Comparison of ENCODE assay signal across 1 cellular context in the genomic region with DNA sequence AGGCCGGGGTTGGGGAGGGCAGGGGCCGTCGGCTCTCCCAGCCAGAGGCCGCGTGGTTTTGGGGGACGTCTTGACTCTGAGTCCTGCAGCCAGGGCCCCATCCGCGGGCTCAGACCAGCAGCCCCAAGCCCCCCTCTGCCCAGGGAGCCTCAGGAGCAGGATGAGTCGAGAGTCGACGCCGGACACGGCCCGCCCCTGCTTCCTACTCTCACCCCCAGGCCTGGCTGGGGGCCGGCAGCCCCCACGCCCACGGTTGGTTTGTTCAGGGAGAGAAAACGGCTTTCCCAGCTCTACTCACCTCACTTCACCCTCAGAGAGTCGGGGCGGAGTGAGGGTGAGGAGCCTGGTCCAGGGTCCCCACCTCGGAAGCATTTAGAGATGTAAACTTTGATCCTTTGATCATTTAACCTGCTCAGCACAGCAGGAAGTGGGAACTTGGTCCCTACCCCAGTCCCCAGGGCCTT.
TF ChIP-seq lines count a peak whose summit lies in the region.

No MANE protein-coding gene starts in this region.

TF ChIP-seq in HepG2, 621 proteins besides CTCF, POLR2A, EP300 and RAD21 (continued from another document and continues in another):
- TF ChIP-seq, protein P1, sequence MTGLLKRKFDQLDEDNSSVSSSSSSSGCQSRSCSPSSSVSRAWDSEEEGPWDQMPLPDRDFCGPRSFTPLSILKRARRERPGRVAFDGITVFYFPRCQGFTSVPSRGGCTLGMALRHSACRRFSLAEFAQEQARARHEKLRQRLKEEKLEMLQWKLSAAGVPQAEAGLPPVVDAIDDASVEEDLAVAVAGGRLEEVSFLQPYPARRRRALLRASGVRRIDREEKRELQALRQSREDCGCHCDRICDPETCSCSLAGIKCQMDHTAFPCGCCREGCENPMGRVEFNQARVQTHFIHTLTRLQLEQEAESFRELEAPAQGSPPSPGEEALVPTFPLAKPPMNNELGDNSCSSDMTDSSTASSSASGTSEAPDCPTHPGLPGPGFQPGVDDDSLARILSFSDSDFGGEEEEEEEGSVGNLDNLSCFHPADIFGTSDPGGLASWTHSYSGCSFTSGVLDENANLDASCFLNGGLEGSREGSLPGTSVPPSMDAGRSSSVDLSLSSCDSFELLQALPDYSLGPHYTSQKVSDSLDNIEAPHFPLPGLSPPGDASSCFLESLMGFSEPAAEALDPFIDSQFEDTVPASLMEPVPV (CRISPR knock-in tag; IDR thresholded peaks at IDR 0.05): 0 out of 2 replicates have a peak, but pooled peaks have one; percentile 49
- TF ChIP-seq, protein P2, sequence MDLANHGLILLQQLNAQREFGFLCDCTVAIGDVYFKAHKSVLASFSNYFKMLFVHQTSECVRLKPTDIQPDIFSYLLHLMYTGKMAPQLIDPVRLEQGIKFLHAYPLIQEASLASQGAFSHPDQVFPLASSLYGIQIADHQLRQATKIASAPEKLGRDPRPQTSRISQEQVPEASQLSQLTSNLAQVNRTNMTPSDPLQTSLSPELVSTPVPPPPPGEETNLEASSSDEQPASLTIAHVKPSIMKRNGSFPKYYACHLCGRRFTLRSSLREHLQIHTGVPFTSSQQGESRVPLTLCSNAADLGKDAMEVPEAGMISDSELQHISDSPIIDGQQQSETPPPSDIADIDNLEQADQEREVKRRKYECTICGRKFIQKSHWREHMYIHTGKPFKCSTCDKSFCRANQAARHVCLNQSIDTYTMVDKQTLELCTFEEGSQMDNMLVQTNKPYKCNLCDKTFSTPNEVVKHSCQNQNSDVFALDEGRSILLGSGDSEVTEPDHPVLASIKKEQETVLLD (CRISPR knock-in tag; IDR thresholded peaks at IDR 0.05; ENCODE audit: low read depth): no peak
- TF ChIP-seq RELA (CRISPR knock-in tag; IDR thresholded peaks at IDR 0.05): no peak
- no peak; the same call in 1 of the 2 replicates for TF ChIP-seq ZNF263 (CRISPR knock-in tag; IDR thresholded peaks at IDR 0.05)
- TF ChIP-seq MED8 (CRISPR knock-in tag; IDR thresholded peaks at IDR 0.05; ENCODE audit: insufficient replicate concordance): peak; percentile 47
- no peak for TF ChIP-seq ZNF558 (CRISPR knock-in tag; IDR thresholded peaks at IDR 0.05; ENCODE audit: borderline replicate concordance)
- 0 out of 2 replicates have a peak, but pooled peaks have one; percentile 22 for TF ChIP-seq SRY (CRISPR knock-in tag; IDR thresholded peaks at IDR 0.05)
- no peak for TF ChIP-seq TRIM24 (CRISPR knock-in tag; IDR thresholded peaks at IDR 0.05)
- TF ChIP-seq NAIF1 (CRISPR knock-in tag; IDR thresholded peaks at IDR 0.05; ENCODE audit: borderline replicate concordance): no peak
- TF ChIP-seq NCOR1 (IDR thresholded peaks at IDR 0.05; ENCODE audit: borderline replicate concordance, low read length): no peak
- no peak for TF ChIP-seq SP5 (CRISPR knock-in tag; IDR thresholded peaks at IDR 0.05; ENCODE audit: borderline replicate concordance, low read depth)
- TF ChIP-seq ZNF329 (CRISPR knock-in tag; IDR thresholded peaks at IDR 0.05; ENCODE audit: low read depth): 0 out of 2 replicates have a peak, but pooled peaks have one; percentile 10
- no peak for TF ChIP-seq KDM6A (CRISPR knock-in tag; IDR thresholded peaks at IDR 0.05; ENCODE audit: low read depth)
- TF ChIP-seq, protein P3, sequence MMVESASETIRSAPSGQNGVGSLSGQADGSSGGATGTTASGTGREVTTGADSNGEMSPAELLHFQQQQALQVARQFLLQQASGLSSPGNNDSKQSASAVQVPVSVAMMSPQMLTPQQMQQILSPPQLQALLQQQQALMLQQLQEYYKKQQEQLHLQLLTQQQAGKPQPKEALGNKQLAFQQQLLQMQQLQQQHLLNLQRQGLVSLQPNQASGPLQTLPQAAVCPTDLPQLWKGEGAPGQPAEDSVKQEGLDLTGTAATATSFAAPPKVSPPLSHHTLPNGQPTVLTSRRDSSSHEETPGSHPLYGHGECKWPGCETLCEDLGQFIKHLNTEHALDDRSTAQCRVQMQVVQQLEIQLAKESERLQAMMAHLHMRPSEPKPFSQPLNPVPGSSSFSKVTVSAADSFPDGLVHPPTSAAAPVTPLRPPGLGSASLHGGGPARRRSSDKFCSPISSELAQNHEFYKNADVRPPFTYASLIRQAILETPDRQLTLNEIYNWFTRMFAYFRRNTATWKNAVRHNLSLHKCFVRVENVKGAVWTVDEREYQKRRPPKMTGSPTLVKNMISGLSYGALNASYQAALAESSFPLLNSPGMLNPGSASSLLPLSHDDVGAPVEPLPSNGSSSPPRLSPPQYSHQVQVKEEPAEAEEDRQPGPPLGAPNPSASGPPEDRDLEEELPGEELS (CRISPR knock-in tag; IDR thresholded peaks at IDR 0.05): peak; percentile 35; the same call in 1 of the 2 replicates
- TF ChIP-seq ZNF317 (CRISPR knock-in tag; IDR thresholded peaks at IDR 0.05): peak; percentile 60; the same call in 1 of the 2 replicates
- 0 out of 2 replicates have a peak, but pooled peaks have one; percentile 76 for TF ChIP-seq AKAP8 (CRISPR knock-in tag; IDR thresholded peaks at IDR 0.05)
- TF ChIP-seq REXO4 (CRISPR knock-in tag; IDR thresholded peaks at IDR 0.05; ENCODE audit: borderline replicate concordance): no peak
- TF ChIP-seq GATAD1 (CRISPR knock-in tag; IDR thresholded peaks at IDR 0.05): no peak
- TF ChIP-seq, protein P4, sequence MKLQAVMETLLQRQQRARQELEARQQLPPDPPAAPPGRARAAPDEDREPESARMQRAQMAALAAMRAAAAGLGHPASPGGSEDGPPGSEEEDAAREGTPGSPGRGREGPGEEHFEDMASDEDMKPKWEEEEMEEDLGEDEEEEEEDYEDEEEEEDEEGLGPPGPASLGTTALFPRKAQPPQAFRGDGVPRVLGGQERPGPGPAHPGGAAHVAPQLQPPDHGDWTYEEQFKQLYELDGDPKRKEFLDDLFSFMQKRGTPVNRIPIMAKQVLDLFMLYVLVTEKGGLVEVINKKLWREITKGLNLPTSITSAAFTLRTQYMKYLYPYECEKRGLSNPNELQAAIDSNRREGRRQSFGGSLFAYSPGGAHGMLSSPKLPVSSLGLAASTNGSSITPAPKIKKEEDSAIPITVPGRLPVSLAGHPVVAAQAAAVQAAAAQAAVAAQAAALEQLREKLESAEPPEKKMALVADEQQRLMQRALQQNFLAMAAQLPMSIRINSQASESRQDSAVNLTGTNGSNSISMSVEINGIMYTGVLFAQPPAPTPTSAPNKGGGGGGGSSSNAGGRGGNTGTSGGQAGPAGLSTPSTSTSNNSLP (IDR thresholded peaks at IDR 0.05; ENCODE audit: low read depth, low read length): no peak
- no peak; the same call in 1 of the 2 replicates for TF ChIP-seq MED1 (CRISPR knock-in tag; IDR thresholded peaks at IDR 0.05)
- no peak for TF ChIP-seq ZBTB8A (CRISPR knock-in tag; IDR thresholded peaks at IDR 0.05; ENCODE audit: borderline replicate concordance, low read depth)
- no peak for TF ChIP-seq SRSF4 (IDR thresholded peaks at IDR 0.05; ENCODE audit: low read depth, low read length, poor library complexity, severe bottlenecking)
- TF ChIP-seq, protein P5, sequence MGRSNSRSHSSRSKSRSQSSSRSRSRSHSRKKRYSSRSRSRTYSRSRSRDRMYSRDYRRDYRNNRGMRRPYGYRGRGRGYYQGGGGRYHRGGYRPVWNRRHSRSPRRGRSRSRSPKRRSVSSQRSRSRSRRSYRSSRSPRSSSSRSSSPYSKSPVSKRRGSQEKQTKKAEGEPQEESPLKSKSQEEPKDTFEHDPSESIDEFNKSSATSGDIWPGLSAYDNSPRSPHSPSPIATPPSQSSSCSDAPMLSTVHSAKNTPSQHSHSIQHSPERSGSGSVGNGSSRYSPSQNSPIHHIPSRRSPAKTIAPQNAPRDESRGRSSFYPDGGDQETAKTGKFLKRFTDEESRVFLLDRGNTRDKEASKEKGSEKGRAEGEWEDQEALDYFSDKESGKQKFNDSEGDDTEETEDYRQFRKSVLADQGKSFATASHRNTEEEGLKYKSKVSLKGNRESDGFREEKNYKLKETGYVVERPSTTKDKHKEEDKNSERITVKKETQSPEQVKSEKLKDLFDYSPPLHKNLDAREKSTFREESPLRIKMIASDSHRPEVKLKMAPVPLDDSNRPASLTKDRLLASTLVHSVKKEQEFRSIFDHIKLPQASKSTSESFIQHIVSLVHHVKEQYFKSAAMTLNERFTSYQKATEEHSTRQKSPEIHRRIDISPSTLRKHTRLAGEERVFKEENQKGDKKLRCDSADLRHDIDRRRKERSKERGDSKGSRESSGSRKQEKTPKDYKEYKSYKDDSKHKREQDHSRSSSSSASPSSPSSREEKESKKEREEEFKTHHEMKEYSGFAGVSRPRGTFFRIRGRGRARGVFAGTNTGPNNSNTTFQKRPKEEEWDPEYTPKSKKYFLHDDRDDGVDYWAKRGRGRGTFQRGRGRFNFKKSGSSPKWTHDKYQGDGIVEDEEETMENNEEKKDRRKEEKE (IDR thresholded peaks at IDR 0.05): no peak
- TF ChIP-seq SPEN (CRISPR knock-in tag; IDR thresholded peaks at IDR 0.05; ENCODE audit: low read depth): no peak
- TF ChIP-seq PITX1 (CRISPR knock-in tag; IDR thresholded peaks at IDR 0.05): no peak
- TF ChIP-seq, protein P6, sequence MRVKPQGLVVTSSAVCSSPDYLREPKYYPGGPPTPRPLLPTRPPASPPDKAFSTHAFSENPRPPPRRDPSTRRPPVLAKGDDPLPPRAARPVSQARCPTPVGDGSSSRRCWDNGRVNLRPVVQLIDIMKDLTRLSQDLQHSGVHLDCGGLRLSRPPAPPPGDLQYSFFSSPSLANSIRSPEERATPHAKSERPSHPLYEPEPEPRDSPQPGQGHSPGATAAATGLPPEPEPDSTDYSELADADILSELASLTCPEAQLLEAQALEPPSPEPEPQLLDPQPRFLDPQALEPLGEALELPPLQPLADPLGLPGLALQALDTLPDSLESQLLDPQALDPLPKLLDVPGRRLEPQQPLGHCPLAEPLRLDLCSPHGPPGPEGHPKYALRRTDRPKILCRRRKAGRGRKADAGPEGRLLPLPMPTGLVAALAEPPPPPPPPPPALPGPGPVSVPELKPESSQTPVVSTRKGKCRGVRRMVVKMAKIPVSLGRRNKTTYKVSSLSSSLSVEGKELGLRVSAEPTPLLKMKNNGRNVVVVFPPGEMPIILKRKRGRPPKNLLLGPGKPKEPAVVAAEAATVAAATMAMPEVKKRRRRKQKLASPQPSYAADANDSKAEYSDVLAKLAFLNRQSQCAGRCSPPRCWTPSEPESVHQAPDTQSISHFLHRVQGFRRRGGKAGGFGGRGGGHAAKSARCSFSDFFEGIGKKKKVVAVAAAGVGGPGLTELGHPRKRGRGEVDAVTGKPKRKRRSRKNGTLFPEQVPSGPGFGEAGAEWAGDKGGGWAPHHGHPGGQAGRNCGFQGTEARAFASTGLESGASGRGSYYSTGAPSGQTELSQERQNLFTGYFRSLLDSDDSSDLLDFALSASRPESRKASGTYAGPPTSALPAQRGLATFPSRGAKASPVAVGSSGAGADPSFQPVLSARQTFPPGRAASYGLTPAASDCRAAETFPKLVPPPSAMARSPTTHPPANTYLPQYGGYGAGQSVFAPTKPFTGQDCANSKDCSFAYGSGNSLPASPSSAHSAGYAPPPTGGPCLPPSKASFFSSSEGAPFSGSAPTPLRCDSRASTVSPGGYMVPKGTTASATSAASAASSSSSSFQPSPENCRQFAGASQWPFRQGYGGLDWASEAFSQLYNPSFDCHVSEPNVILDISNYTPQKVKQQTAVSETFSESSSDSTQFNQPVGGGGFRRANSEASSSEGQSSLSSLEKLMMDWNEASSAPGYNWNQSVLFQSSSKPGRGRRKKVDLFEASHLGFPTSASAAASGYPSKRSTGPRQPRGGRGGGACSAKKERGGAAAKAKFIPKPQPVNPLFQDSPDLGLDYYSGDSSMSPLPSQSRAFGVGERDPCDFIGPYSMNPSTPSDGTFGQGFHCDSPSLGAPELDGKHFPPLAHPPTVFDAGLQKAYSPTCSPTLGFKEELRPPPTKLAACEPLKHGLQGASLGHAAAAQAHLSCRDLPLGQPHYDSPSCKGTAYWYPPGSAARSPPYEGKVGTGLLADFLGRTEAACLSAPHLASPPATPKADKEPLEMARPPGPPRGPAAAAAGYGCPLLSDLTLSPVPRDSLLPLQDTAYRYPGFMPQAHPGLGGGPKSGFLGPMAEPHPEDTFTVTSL (CRISPR knock-in tag; IDR thresholded peaks at IDR 0.05; ENCODE audit: borderline replicate concordance): no peak
- TF ChIP-seq ZFAT (CRISPR knock-in tag; conservative IDR thresholded peaks at IDR 0.05): no peak
- peak; percentile 25; the same call in 1 of the 2 replicates for TF ChIP-seq ZMAT3 (CRISPR knock-in tag; conservative IDR thresholded peaks at IDR 0.05)
- 0 out of 2 replicates have a peak, but pooled peaks have one; percentile 5 for TF ChIP-seq SP4 (CRISPR knock-in tag; IDR thresholded peaks at IDR 0.05)
- no peak; the same call in 1 of the 2 replicates for TF ChIP-seq CCDC6 (CRISPR knock-in tag; IDR thresholded peaks at IDR 0.05)
- TF ChIP-seq TBP (CRISPR knock-in tag; IDR thresholded peaks at IDR 0.05): no peak
- no peak for TF ChIP-seq ZFP82 (CRISPR knock-in tag; IDR thresholded peaks at IDR 0.05; ENCODE audit: borderline replicate concordance)
- no peak for TF ChIP-seq ZNF749 (CRISPR knock-in tag; IDR thresholded peaks at IDR 0.05; ENCODE audit: borderline replicate concordance)
- no peak for TF ChIP-seq CC2D1A (CRISPR knock-in tag; IDR thresholded peaks at IDR 0.05)
- no peak; the same call in 1 of the 2 replicates for TF ChIP-seq SAP130 (CRISPR knock-in tag; IDR thresholded peaks at IDR 0.05; ENCODE audit: low read depth)
- TF ChIP-seq GFI1 (CRISPR knock-in tag; IDR thresholded peaks at IDR 0.05; ENCODE audit: borderline replicate concordance): no peak
- TF ChIP-seq GPN1 (CRISPR knock-in tag; IDR thresholded peaks at IDR 0.05; ENCODE audit: borderline replicate concordance): no peak
- TF ChIP-seq ZNF337 (CRISPR knock-in tag; IDR thresholded peaks at IDR 0.05; ENCODE audit: borderline replicate concordance, low read depth): no peak
- TF ChIP-seq, protein P7, sequence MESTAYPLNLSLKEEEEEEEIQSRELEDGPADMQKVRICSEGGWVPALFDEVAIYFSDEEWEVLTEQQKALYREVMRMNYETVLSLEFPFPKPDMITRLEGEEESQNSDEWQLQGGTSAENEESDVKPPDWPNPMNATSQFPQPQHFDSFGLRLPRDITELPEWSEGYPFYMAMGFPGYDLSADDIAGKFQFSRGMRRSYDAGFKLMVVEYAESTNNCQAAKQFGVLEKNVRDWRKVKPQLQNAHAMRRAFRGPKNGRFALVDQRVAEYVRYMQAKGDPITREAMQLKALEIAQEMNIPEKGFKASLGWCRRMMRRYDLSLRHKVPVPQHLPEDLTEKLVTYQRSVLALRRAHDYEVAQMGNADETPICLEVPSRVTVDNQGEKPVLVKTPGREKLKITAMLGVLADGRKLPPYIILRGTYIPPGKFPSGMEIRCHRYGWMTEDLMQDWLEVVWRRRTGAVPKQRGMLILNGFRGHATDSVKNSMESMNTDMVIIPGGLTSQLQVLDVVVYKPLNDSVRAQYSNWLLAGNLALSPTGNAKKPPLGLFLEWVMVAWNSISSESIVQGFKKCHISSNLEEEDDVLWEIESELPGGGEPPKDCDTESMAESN (CRISPR knock-in tag; conservative IDR thresholded peaks at IDR 0.05): no peak; the same call in 1 of the 2 replicates
- TF ChIP-seq ZSCAN30 (CRISPR knock-in tag; IDR thresholded peaks at IDR 0.05): no peak
- TF ChIP-seq, protein P8, sequence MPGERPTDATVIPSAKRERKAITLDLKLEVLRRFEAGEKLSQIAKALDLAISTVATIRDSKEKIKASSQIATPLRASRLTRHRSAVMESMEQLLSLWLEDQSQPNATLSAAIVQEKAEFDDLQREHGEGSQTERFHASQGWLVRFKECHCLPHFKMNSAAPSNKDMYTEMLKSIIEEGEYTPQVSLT (CRISPR knock-in tag; IDR thresholded peaks at IDR 0.05; ENCODE audit: borderline replicate concordance, low read depth): no peak
- TF ChIP-seq ZNF251 (CRISPR knock-in tag; IDR thresholded peaks at IDR 0.05): no peak
